Comparison of ENCODE assay signal across 16 cellular contexts in the genomic region with DNA sequence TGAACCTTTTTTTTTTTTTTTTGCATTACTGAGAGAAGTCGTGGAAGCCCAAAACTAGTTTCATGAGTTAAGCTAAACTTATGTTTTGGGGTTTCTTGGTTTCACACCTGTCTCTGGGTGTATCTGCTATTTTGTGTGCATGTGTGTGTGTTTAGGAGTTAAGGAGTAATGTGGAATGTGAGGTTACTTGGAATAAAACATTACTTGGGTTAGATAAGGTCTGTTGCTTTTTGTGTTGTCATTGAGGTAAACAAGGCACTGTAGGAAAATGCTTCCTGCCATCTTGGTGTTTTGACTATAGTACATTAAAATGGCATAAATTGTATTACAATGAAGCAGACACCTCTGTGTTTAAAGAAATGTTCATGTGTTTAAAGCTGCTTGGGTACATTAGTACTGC. TPM values are rescaled to one million over a fixed set of nuclear protein-coding genes. Genes with fewer than 3 reads are reported as not detected.
DNase-seq lines count a peak whose midpoint lies in the region; ATAC-seq and TF ChIP-seq lines count a peak whose summit lies in the region.
"Had no signal": no experiment of that assay in that cellular context is flagged by ENCODE, and none has a peak within 500 bp of the region (broad histone marks: within the 10 kb centered on the region; RNA-seq: fewer than 3 reads in every experiment).

No MANE protein-coding gene starts in this region.

- peaks cover 38% of the 10 kb centered on the region for H3K36me3 ChIP-seq in CD4-positive, CD25-positive, alpha-beta regulatory T cell (ENCODE audit: control insufficient read depth, insufficient read depth, low read length)
- H3K36me3 ChIP-seq in body of pancreas (replicated peaks in 1 of 2; ENCODE audit: insufficient read depth in 1 of 2, low read depth in 2 of 2), result no peaks in the 10 kb centered on the region
- no peaks in the 10 kb centered on the region for H3K36me3 ChIP-seq in parathyroid adenoma (ENCODE audit: control insufficient read depth, insufficient read depth, low read length)
- H3K36me3 ChIP-seq: cardiac muscle cell, MG63, prostate gland had no signal

- peak overlapping the region; percentile 92 to 100 (median 98) for H3K4me3 Mint-ChIP-seq in CD4-positive, CD25-positive, alpha-beta regulatory T cell
- H3K4me3 Mint-ChIP-seq: CD14-positive monocyte had no signal

- peaks cover 0 to 2% (median 0%) of the 10 kb centered on the region in 7 donors for H3K9me3 Mint-ChIP-seq in CD4-positive, CD25-positive, alpha-beta regulatory T cell

- no peak overlapping the region for H3K9ac ChIP-seq in parathyroid adenoma

- H3K4me3 ChIP-seq in CD4-positive, CD25-positive, alpha-beta regulatory T cell (ENCODE audit: low read depth, low read length), result peak overlapping the region; percentile 99
- peak overlapping the region; percentile 87 for H3K4me3 ChIP-seq in HL-60 (replicated peaks; ENCODE audit: insufficient read depth, low read length)
- peak overlapping the region in 1 of 2 donors; percentile 73 for H3K4me3 ChIP-seq in body of pancreas
- peak overlapping the region; percentile 87 for H3K4me3 ChIP-seq in parathyroid adenoma (ENCODE audit: low read depth, low read length)
- H3K4me3 ChIP-seq: cardiac muscle cell, MG63, SK-N-MC had no signal

- no peaks in the 10 kb centered on the region for H3K9me3 ChIP-seq in CD4-positive, CD25-positive, alpha-beta regulatory T cell (ENCODE audit: control insufficient read depth in 2 of 2, low read length in 2 of 2)
- H3K9me3 ChIP-seq in body of pancreas (no peaks in the 10 kb centered on the region), parathyroid adenoma (ENCODE audit: control insufficient read depth, low read length) (no peaks in the 10 kb centered on the region)
- H3K9me3 ChIP-seq: MG63, prostate gland had no signal

- H3K79me2 ChIP-seq in parathyroid adenoma, result no peaks in the 10 kb centered on the region

- H3K27me3 ChIP-seq in CD4-positive, CD25-positive, alpha-beta regulatory T cell (ENCODE audit: control insufficient read depth, insufficient read depth, low read length), result no peaks in the 10 kb centered on the region
- H3K27me3 ChIP-seq in HL-60 (ENCODE audit: insufficient read depth, poor library complexity, severe bottlenecking) (no peaks in the 10 kb centered on the region), body of pancreas (no peaks in the 10 kb centered on the region), parathyroid adenoma (ENCODE audit: control insufficient read depth, insufficient read depth, low read length) (no peaks in the 10 kb centered on the region)
- H3K27me3 ChIP-seq: MG63 had no signal

- intact Hi-C loops in body of pancreas (cut with DNase I), result loop anchor here (10.0 kb wide), 1 partner anchor 74 kb away; no protein-coding TSS in a partner anchor

- peaks cover 74% of the 10 kb centered on the region for H3K4me1 ChIP-seq in CD4-positive, CD25-positive, alpha-beta regulatory T cell (ENCODE audit: control insufficient read depth, insufficient read depth, low read length, poor library complexity, severe bottlenecking)
- H3K4me1 ChIP-seq in body of pancreas (peaks cover 43% of the 10 kb centered on the region), parathyroid adenoma (peaks cover 12% of the 10 kb centered on the region)

- no peak overlapping the region for H3K4me2 ChIP-seq in parathyroid adenoma (ENCODE audit: low read length)

- H3K36me3 Mint-ChIP-seq in CD4-positive, CD25-positive, alpha-beta regulatory T cell, result peaks cover 39% of the 10 kb centered on the region
- H3K36me3 Mint-ChIP-seq: CD14-positive monocyte had no signal

- no peak for TF ChIP-seq POLR2A in body of pancreas (IDR thresholded peaks at IDR 0.05)

- peak overlapping the region in 2 of 3 donors; percentile 65 to 100 for H3K27ac Mint-ChIP-seq in CD4-positive, CD25-positive, alpha-beta regulatory T cell

- WGBS in body of pancreas, 2 donors, result 32 to 39% methylated on average over 1 of the region's 1 CpG

- H2AFZ ChIP-seq in parathyroid adenoma, result no peak overlapping the region

- H3K27me3 Mint-ChIP-seq in CD4-positive, CD25-positive, alpha-beta regulatory T cell, result no peaks in the 10 kb centered on the region

- no peak for ATAC-seq in CD4-positive, CD25-positive, alpha-beta regulatory T cell (ENCODE audit: low read depth in 2 of 2)
- no peak for ATAC-seq in body of pancreas
- no peak for ATAC-seq in HG02840 (IDR thresholded peaks at IDR 0.05; ENCODE audit: low FRiP score, unreplicated experiment)
- no peak for ATAC-seq in HG03108 (IDR thresholded peaks at IDR 0.05; ENCODE audit: unreplicated experiment)

- peaks cover 22 to 80% (median 65%) of the 10 kb centered on the region in 4 donors for H3K4me1 Mint-ChIP-seq in CD4-positive, CD25-positive, alpha-beta regulatory T cell

- H3K27ac ChIP-seq in CD4-positive, CD25-positive, alpha-beta regulatory T cell (ENCODE audit: insufficient read depth, low read length, poor library complexity, severe bottlenecking), result peak overlapping the region; percentile 87
- H3K27ac ChIP-seq in HL-60 (replicated peaks) (peak overlapping the region; percentile 86), body of pancreas (peak overlapping the region; percentile 35 to 95 (median 92)), parathyroid adenoma (no peak overlapping the region)
- H3K27ac ChIP-seq: cardiac muscle cell, prostate gland, SK-N-MC had no signal

- DNase-seq in CD4-positive, CD25-positive, alpha-beta regulatory T cell, result peak in 1 of 3 donors; percentile 6
- DNase-seq in HL-60 (ENCODE audit: low read depth in 1 of 2, low spot score in 1 of 2) (no peak), body of pancreas (no peak), NCI-H2029 (lab: John Stamatoyannopoulos, UW) (no peak)
- DNase-seq: activated gamma-delta T cell treated with Interleukin-2 at 50 U/mL for 16 hours; GOT3; mesendoderm; stimulated activated CD4-positive, alpha-beta T cell treated with anti-CD3 and anti-CD28 coated beads, Interleukin-2, amount 100 ng/mL, for 24 hours had no signal

- TF ChIP-seq CTCF in HL-60 (IDR thresholded peaks at IDR 0.05; ENCODE audit: insufficient read depth, low read length), result no peak
- no peak for TF ChIP-seq CTCF in body of pancreas (IDR thresholded peaks at IDR 0.05)
- no peak for TF ChIP-seq CTCF in parathyroid adenoma (IDR thresholded peaks at IDR 0.05)

RNA-seq across cellular contexts. Expression of a gene that starts 2.9 kb away (rescaled TPM):
- 324 TPM for total RNA-seq in CD4-positive, CD25-positive, alpha-beta regulatory T cell
- 10 to 100 TPM; 19.6 to 64.7 (median 33.0) TPM for polyA plus RNA-seq in CD4-positive, CD25-positive, alpha-beta regulatory T cell
- 10 to 100 TPM; 30.0 to 39.7 TPM for total RNA-seq in body of pancreas
